1 cellular context compared by ENCODE assay signal in genomic region chr9:93978498-93978897, GRCh38.
TF ChIP-seq lines count a peak whose summit lies in the region.

No MANE protein-coding gene starts in this region.

TF ChIP-seq in K562, 482 proteins besides CTCF, POLR2A, EP300 and RAD21 (continues in another document):
- TF ChIP-seq RBFOX2 (IDR thresholded peaks at IDR 0.05; ENCODE audit: low read depth, low read length) (0 out of 2 replicates have a peak, but pooled peaks have one; percentile 14), ATF4 (CRISPR knock-in tag; IDR thresholded peaks at IDR 0.05) (peak; percentile 64; the same call in 1 of the 2 replicates), ZNF212 (CRISPR knock-in tag; IDR thresholded peaks at IDR 0.05) (no peak), WHSC1 (IDR thresholded peaks at IDR 0.05; ENCODE audit: low read length) (no peak), ZNF408 (CRISPR knock-in tag; IDR thresholded peaks at IDR 0.05; ENCODE audit: low read depth) (no peak), ZNF263 (CRISPR knock-in tag; IDR thresholded peaks at IDR 0.05; ENCODE audit: borderline replicate concordance) (no peak), CREBBP (IDR thresholded peaks at IDR 0.05; ENCODE audit: low read depth, low read length) (no peak), SIN3B (IDR thresholded peaks at IDR 0.05; ENCODE audit: low read depth) (no peak), ZFPM2 (CRISPR knock-in tag; IDR thresholded peaks at IDR 0.05) (no peak), TRIM24 (IDR thresholded peaks at IDR 0.05) (peak; percentile 79 to 89; a peak in 3 of 4 replicates), ETV5 (CRISPR knock-in tag; IDR thresholded peaks at IDR 0.05; ENCODE audit: low read depth) (no peak), FOXP1 (CRISPR knock-in tag; IDR thresholded peaks at IDR 0.05) (no peak), ZBTB8A (IDR thresholded peaks at IDR 0.05; ENCODE audit: partially characterized antibody) (no peak), MGA (IDR thresholded peaks at IDR 0.05) (peak; percentile 30; the same call in 1 of the 2 replicates), TBP (optimal IDR thresholded peaks at IDR 0.05; ENCODE audit: low read depth, low read length) (no peak), SMAD4 (CRISPR knock-in tag; conservative IDR thresholded peaks at IDR 0.05) (peak; percentile 69), CAMTA2 (CRISPR knock-in tag; conservative IDR thresholded peaks at IDR 0.05) (no peak), SMARCA4 (IDR thresholded peaks at IDR 0.05) (no peak), LEF1 (IDR thresholded peaks at IDR 0.05) (no peak), ZNF175 (CRISPR knock-in tag; IDR thresholded peaks at IDR 0.05; ENCODE audit: low read depth) (peak; percentile 77; the same call in 1 of the 2 replicates), MYC (IDR thresholded peaks at IDR 0.05; ENCODE audit: low read depth, low read length) (peak; percentile 86), MYC (CRISPR knock-in tag; IDR thresholded peaks at IDR 0.05; ENCODE audit: borderline replicate concordance, low read depth) (no peak), HNRNPUL1 (IDR thresholded peaks at IDR 0.05; ENCODE audit: low read length) (no peak), ATF7 (IDR thresholded peaks at IDR 0.05) (peak; percentile 29; the same call in 1 of the 2 replicates), ZNF592 (IDR thresholded peaks at IDR 0.05) (no peak), ZNF584 (CRISPR knock-in tag; IDR thresholded peaks at IDR 0.05; ENCODE audit: low read depth) (0 out of 2 replicates have a peak, but pooled peaks have one; percentile 62)
- TF ChIP-seq, protein P1, sequence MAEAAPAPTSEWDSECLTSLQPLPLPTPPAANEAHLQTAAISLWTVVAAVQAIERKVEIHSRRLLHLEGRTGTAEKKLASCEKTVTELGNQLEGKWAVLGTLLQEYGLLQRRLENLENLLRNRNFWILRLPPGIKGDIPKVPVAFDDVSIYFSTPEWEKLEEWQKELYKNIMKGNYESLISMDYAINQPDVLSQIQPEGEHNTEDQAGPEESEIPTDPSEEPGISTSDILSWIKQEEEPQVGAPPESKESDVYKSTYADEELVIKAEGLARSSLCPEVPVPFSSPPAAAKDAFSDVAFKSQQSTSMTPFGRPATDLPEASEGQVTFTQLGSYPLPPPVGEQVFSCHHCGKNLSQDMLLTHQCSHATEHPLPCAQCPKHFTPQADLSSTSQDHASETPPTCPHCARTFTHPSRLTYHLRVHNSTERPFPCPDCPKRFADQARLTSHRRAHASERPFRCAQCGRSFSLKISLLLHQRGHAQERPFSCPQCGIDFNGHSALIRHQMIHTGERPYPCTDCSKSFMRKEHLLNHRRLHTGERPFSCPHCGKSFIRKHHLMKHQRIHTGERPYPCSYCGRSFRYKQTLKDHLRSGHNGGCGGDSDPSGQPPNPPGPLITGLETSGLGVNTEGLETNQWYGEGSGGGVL (CRISPR knock-in tag; IDR thresholded peaks at IDR 0.05) = no peak
- TF ChIP-seq, protein P2, sequence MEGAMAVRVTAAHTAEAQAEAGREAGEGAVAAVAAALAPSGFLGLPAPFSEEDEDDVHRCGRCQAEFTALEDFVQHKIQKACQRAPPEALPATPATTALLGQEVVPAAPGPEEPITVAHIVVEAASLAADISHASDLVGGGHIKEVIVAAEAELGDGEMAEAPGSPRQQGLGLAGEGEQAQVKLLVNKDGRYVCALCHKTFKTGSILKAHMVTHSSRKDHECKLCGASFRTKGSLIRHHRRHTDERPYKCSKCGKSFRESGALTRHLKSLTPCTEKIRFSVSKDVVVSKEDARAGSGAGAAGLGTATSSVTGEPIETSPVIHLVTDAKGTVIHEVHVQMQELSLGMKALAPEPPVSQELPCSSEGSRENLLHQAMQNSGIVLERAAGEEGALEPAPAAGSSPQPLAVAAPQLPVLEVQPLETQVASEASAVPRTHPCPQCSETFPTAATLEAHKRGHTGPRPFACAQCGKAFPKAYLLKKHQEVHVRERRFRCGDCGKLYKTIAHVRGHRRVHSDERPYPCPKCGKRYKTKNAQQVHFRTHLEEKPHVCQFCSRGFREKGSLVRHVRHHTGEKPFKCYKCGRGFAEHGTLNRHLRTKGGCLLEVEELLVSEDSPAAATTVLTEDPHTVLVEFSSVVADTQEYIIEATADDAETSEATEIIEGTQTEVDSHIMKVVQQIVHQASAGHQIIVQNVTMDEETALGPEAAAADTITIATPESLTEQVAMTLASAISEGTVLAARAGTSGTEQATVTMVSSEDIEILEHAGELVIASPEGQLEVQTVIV (CRISPR knock-in tag; IDR thresholded peaks at IDR 0.05; ENCODE audit: borderline replicate concordance) = no peak
- TF ChIP-seq, protein P3, sequence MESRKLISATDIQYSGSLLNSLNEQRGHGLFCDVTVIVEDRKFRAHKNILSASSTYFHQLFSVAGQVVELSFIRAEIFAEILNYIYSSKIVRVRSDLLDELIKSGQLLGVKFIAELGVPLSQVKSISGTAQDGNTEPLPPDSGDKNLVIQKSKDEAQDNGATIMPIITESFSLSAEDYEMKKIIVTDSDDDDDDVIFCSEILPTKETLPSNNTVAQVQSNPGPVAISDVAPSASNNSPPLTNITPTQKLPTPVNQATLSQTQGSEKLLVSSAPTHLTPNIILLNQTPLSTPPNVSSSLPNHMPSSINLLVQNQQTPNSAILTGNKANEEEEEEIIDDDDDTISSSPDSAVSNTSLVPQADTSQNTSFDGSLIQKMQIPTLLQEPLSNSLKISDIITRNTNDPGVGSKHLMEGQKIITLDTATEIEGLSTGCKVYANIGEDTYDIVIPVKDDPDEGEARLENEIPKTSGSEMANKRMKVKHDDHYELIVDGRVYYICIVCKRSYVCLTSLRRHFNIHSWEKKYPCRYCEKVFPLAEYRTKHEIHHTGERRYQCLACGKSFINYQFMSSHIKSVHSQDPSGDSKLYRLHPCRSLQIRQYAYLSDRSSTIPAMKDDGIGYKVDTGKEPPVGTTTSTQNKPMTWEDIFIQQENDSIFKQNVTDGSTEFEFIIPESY (CRISPR knock-in tag; IDR thresholded peaks at IDR 0.05) = no peak
